ENCODE assay signal across 9 cellular contexts in the genomic region with DNA sequence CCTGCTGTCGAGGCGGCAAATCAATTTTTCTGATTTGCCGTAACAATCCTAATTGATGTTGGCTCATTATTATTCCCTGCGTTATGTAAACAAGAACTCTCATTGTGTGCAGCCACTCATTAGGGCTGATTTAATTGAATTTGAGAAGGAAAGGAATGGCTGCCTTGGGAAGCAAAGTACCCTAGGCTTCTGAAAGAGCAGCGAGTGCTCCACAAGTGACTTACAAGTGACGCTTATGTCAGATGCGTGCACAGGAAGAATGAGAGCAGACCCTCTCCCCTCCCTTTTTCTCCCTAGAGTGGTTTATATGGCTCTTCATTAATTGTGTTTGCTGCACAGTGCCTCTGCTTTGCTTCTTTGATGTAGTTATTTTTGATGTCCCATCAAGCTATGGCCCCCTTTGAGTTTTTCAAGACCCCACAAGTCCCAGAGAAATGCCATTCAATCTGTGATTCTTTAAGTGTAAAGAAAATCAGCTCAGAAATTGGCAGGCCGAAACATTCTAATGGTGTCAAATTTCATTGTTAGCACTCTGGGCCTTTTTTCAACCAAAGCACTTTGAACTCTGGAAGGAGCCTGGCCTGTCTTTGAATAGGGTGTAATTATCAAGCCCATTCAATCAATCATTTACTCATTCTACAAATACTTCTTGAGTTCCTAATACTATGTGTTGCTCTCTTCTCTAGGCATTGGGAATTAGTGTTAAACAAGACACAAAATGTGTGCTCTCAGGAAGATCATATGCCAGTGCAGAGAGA.
DNase-seq lines count a peak whose midpoint lies in the region; ATAC-seq and FAIRE-seq lines count a peak whose summit lies in the region.
"Had no signal": no experiment of that assay in that cellular context is flagged by ENCODE, and none has a peak within 500 bp of the region (broad histone marks: within the 10 kb centered on the region; RNA-seq: fewer than 3 reads in every experiment).

No MANE protein-coding gene starts in this region.

- no peak overlapping the region for H3K4me3 ChIP-seq in small intestine (ENCODE audit: low read depth in 1 of 2, low read length in 2 of 2)

- ATAC-seq in GM21723 (IDR thresholded peaks at IDR 0.05; ENCODE audit: unreplicated experiment) (no peak), GM21737 (IDR thresholded peaks at IDR 0.05; ENCODE audit: unreplicated experiment) (no peak)
- ATAC-seq: SK-N-SH treated with all-trans-retinoic acid at 6 μM for 48 hours had no signal

- DNase-seq in G401 (ENCODE audit: low spot score) (peak; percentile 6), NCI-H146 treated with DMSO at 0.1 percent for 48 hours (lab: John Stamatoyannopoulos, UW; ENCODE audit: unreplicated experiment) (peak; percentile 6), iPS-NIHi11 (ENCODE audit: low spot score) (peak; percentile 39), small intestine (peak; percentile 74)
- no peak for DNase-seq in central memory CD4-positive, alpha-beta T cell

- H3K27ac ChIP-seq in small intestine (ENCODE audit: low read depth in 1 of 2, low read length in 1 of 2): no peak overlapping the region
- H3K27ac ChIP-seq: KMS-11 had no signal

- no peaks in the 10 kb centered on the region for H3K36me3 ChIP-seq in small intestine (ENCODE audit: control insufficient read depth in 2 of 2, insufficient read depth in 2 of 2, low read length in 2 of 2)

- no peaks in the 10 kb centered on the region for H3K9me3 ChIP-seq in small intestine (ENCODE audit: control insufficient read depth, low read depth)

- 20 to 44% (median 33%) methylated on average over 8 of the region's 8 CpGs for WGBS in small intestine, 3 donors

- FAIRE-seq in small intestine (lab: Jason Lieb, UNC): no peak

- no peaks in the 10 kb centered on the region for H3K27me3 ChIP-seq in small intestine (ENCODE audit: control insufficient read depth in 2 of 2, insufficient read depth in 2 of 2, low read length in 2 of 2)

- in situ Hi-C loops in G401 (cut with HindIII; ENCODE audit: low sequenced_read_pairs): no loop called here

- H3K4me1 ChIP-seq in small intestine (ENCODE audit: control insufficient read depth in 2 of 2, insufficient read depth in 1 of 2, low read depth in 1 of 2, low read length in 1 of 2): peaks cover 0 to 7% of the 10 kb centered on the region in 2 donors
